In the genomic region with DNA sequence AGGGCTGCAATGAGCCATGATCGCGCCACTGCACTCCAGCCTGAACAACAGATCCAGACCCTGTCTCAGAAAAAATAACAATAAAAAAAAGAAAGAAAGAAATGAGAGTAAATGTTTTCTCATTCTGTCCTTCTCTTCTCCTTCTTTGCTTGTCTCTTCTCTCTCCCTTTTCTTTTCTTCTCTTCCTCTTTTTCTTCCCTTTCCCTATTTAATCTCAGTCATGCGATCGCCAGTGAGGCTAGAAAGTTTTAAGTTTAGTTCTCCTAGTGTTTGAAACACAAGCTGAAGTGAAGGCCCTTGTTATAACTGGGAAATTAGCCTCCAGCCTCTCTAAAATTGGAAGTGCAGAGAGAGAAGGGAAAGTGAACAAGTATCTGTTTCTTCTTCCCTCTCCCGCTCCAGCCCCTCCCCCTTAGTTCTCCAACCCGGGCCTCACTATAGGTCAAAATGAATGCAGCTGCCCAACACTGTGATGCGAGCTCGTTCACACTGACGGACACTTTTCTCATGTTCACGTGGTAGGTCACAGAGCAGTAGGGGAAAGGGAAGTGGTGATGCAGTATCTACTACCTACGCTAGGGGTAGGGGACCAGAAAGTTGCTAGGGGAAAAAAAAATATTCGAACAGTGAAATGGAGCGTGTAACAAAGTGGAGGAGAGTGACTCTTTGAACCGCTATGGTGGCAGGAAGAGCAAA, we compare ENCODE assay signal across 8 cellular contexts. TPM values are rescaled to one million over a fixed set of nuclear protein-coding genes. Genes with fewer than 3 reads are reported as not detected.
A peak's percentile ranks its signal among the peaks of the same experiment; 100 is the strongest.
DNase-seq lines count a peak whose midpoint lies in the region; ATAC-seq and TF ChIP-seq lines count a peak whose summit lies in the region.

No MANE protein-coding gene starts in this region.

- intact Hi-C loops in activated naive CD4-positive, alpha-beta T cell treated with anti-CD3 and anti-CD28 coated beads for 36 hours (cut with micrococcal nuclease) = loop anchor here (1.0 to 2.0 kb wide), 3 partner anchors 24 to 572 kb away; partner anchors contain the start of genes RNF13 and TSC22D2

- in situ Hi-C loops in GM18951 (cut with MboI; ENCODE audit: low sequenced_read_pairs, unreplicated experiment) = no loop called here

- H3K4me1 Mint-ChIP-seq in activated naive CD4-positive, alpha-beta T cell treated with anti-CD3 and anti-CD28 coated beads for 36 hours (ENCODE audit: low read depth) = peaks cover 21% of the 10 kb centered on the region
- peaks cover 21 to 25% of the 10 kb centered on the region in 2 donors for H3K4me1 Mint-ChIP-seq in immature natural killer cell

- H3K27me3 Mint-ChIP-seq in activated naive CD4-positive, alpha-beta T cell treated with anti-CD3 and anti-CD28 coated beads for 36 hours (ENCODE audit: low read depth) = no peaks in the 10 kb centered on the region
- H3K27me3 Mint-ChIP-seq in immature natural killer cell (ENCODE audit: low read depth in 3 of 3) = peaks cover 0 to 4% (median 2%) of the 10 kb centered on the region in 3 donors

- peak overlapping the region; percentile 66 for H3K27ac Mint-ChIP-seq in activated naive CD4-positive, alpha-beta T cell treated with anti-CD3 and anti-CD28 coated beads for 36 hours
- peak overlapping the region; percentile 38 to 87 (median 54) for H3K27ac Mint-ChIP-seq in immature natural killer cell

- peak; percentile 98 for ATAC-seq in HG02943 (IDR thresholded peaks at IDR 0.05; ENCODE audit: low read depth, unreplicated experiment)

- CTCF ChIA-PET in activated naive CD4-positive, alpha-beta T cell treated with anti-CD3 and anti-CD28 coated beads for 36 hours (lab: Charles Lee) = interaction anchor here (0.7 to 2.3 kb wide), 8 partner anchors 12 to 415 kb away, joined by 3 to 16 read pairs (median 4); no protein-coding TSS in a partner anchor

- H3K4me3 Mint-ChIP-seq in activated naive CD4-positive, alpha-beta T cell treated with anti-CD3 and anti-CD28 coated beads for 36 hours = peak overlapping the region; percentile 56
- peak overlapping the region; percentile 61 to 85 (median 69) for H3K4me3 Mint-ChIP-seq in immature natural killer cell

- peak; percentile 90 for DNase-seq in OCI-M1 (lab: John Stamatoyannopoulos, UW)
- peak; percentile 71 for DNase-seq in activated naive CD4-positive, alpha-beta T cell treated with anti-CD3 and anti-CD28 coated beads for 36 hours
- peak; percentile 61 to 63 (median 63) for DNase-seq in immature natural killer cell
- DNase-seq in stimulated activated CD8-positive, alpha-beta memory T cell treated with anti-CD3 and anti-CD28 coated beads, Interleukin-12 subunit alpha, Interleukin-12 subunit beta, amount 100 ng/mL, for 4 hours (ENCODE audit: low read depth) = peak; percentile 17
- DNase-seq in HK-2 (ENCODE audit: unreplicated experiment) = no peak
- DNase-seq in GM03348 (ENCODE audit: low spot score) = no peak

- no peaks in the 10 kb centered on the region for H3K36me3 Mint-ChIP-seq in activated naive CD4-positive, alpha-beta T cell treated with anti-CD3 and anti-CD28 coated beads for 36 hours (ENCODE audit: low read depth)
- no peaks in the 10 kb centered on the region for H3K36me3 Mint-ChIP-seq in immature natural killer cell

- H3K9me3 Mint-ChIP-seq in activated naive CD4-positive, alpha-beta T cell treated with anti-CD3 and anti-CD28 coated beads for 36 hours = no peaks in the 10 kb centered on the region
- no peaks in the 10 kb centered on the region for H3K9me3 Mint-ChIP-seq in immature natural killer cell

- peak; percentile 33 for TF ChIP-seq POLR2A in GM18951 (IDR thresholded peaks at IDR 0.05; ENCODE audit: extremely low read depth, insufficient read depth, insufficient read length)

RNA-seq across cellular contexts. Expression of gene TSC22D2, which starts 23.4 kb away (rescaled TPM):
- total RNA-seq in activated naive CD4-positive, alpha-beta T cell treated with anti-CD3 and anti-CD28 coated beads for 36 hours = 10 to 100 TPM; 13.0 to 13.7 TPM
- 10 to 100 TPM in 1 of 3 donors, 1 to 10 TPM in 2; 6.4 to 10.4 (median 9.0) TPM for polyA plus RNA-seq in immature natural killer cell

Comparison
In these comparisons a context has a peak if more than half of its experiments do, and no peak if none do; other contexts are left out.
1. DNase-seq: peak in OCI-M1 (single experiment), activated naive CD4-positive, alpha-beta T cell treated with anti-CD3 and anti-CD28 coated beads for 36 hours (single experiment), immature natural killer cell (3 of 3) and stimulated activated CD8-positive, alpha-beta memory T cell treated with anti-CD3 and anti-CD28 coated beads, Interleukin-12 subunit alpha, Interleukin-12 subunit beta, amount 100 ng/mL, for 4 hours (single experiment); none in HK-2 (single experiment) and GM03348 (single experiment).